Comparison of ENCODE assay signal across 1 cellular context in genomic region chr6:13574571-13575376, GRCh38.
TF ChIP-seq lines count a peak whose summit lies in the region.

Gene SIRT5, plus strand, starts transcription at chr6:13574601. Its CDS starts 9,510 bp downstream, at chr6:13584111.

TF ChIP-seq in K562, 482 proteins besides CTCF, POLR2A, EP300 and RAD21 (continued from another document and continues in another):
- TF ChIP-seq MGA (IDR thresholded peaks at IDR 0.05) (peak; percentile 94), BHLHE40 (IDR thresholded peaks at IDR 0.05; ENCODE audit: low read length) (0 out of 2 replicates have a peak, but pooled peaks have one; percentile 0), NCOR1 (IDR thresholded peaks at IDR 0.05) (peak; percentile 29), E2F8 (IDR thresholded peaks at IDR 0.05; ENCODE audit: low read depth, partially characterized antibody) (peak; percentile 76), SOX6 (IDR thresholded peaks at IDR 0.05) (peak; percentile 27; the same call in 1 of the 2 replicates), FOXP1 (CRISPR knock-in tag; IDR thresholded peaks at IDR 0.05) (0 out of 2 replicates have a peak, but pooled peaks have one; percentile 51), GABPA (tag; conservative IDR thresholded peaks at IDR 0.05; ENCODE audit: low read depth) (peak; percentile 43; the same call in 1 of the 2 replicates), RBM17 (IDR thresholded peaks at IDR 0.05; ENCODE audit: borderline replicate concordance, low read depth, low read length) (no peak), DLX4 (CRISPR knock-in tag; IDR thresholded peaks at IDR 0.05) (no peak), SPI1 (IDR thresholded peaks at IDR 0.05; ENCODE audit: borderline replicate concordance, low read depth, low read length) (no peak), ZNF24 (IDR thresholded peaks at IDR 0.05) (no peak), ZNF668 (CRISPR knock-in tag; IDR thresholded peaks at IDR 0.05) (no peak; the same call in 1 of the 2 replicates), SP1 (CRISPR knock-in tag; IDR thresholded peaks at IDR 0.05) (peak; percentile 81), BDP1 (IDR thresholded peaks at IDR 0.05; ENCODE audit: insufficient read depth, insufficient read length) (no peak), STAT6 (CRISPR knock-in tag; IDR thresholded peaks at IDR 0.05) (0 out of 2 replicates have a peak, but pooled peaks have one; percentile 14), NFYB (IDR thresholded peaks at IDR 0.05; ENCODE audit: extremely low read depth, insufficient read length) (no peak), ADNP (tag; IDR thresholded peaks at IDR 0.05) (peak; percentile 100), KAT8 (IDR thresholded peaks at IDR 0.05; ENCODE audit: low read depth) (no peak), BRCA1 (IDR thresholded peaks at IDR 0.05) (no peak), BRCA1 (CRISPR knock-in tag; IDR thresholded peaks at IDR 0.05) (no peak), COPS2 (conservative IDR thresholded peaks at IDR 0.05) (no peak), AFF4 (CRISPR knock-in tag; IDR thresholded peaks at IDR 0.05) (peak; percentile 86), NCOA2 (IDR thresholded peaks at IDR 0.05; ENCODE audit: partially characterized antibody in 2 of 2) (no peak), ZKSCAN3 (CRISPR knock-in tag; IDR thresholded peaks at IDR 0.05) (no peak), SP2 (IDR thresholded peaks at IDR 0.05; ENCODE audit: extremely low read depth, low read depth, low read length, poor library complexity, severe bottlenecking) (no peak), E2F4 (CRISPR knock-in tag; IDR thresholded peaks at IDR 0.05; ENCODE audit: low read depth) (no peak), MTA2 (IDR thresholded peaks at IDR 0.05; ENCODE audit: low read depth) (0 out of 2 replicates have a peak, but pooled peaks have one; percentile 33), ETV1 (tag; conservative IDR thresholded peaks at IDR 0.05; ENCODE audit: low read depth) (peak; percentile 42), HLTF (IDR thresholded peaks at IDR 0.05) (0 out of 2 replicates have a peak, but pooled peaks have one; percentile 40), ARNT (IDR thresholded peaks at IDR 0.05) (peak in 1 of 2 experiments; percentile 30; a peak in 1 of 4 replicates), ARID3A (IDR thresholded peaks at IDR 0.05; ENCODE audit: borderline replicate concordance, low read depth, low read length) (no peak; the same call in 1 of the 2 replicates)
